34 cellular contexts compared by ENCODE assay signal in genomic region chr9:27496134-27496504, GRCh38. TPM values are rescaled to one million over a fixed set of nuclear protein-coding genes. Genes with fewer than 3 reads are reported as not detected.
DNase-seq lines count a peak whose midpoint lies in the region; ATAC-seq and TF ChIP-seq lines count a peak whose summit lies in the region.
"Had no signal": no experiment of that assay in that cellular context is flagged by ENCODE, and none has a peak within 500 bp of the region (broad histone marks: within the 10 kb centered on the region; RNA-seq: fewer than 3 reads in every experiment).

No MANE protein-coding gene starts in this region.

- TF ChIP-seq CTCF in HEK293 (tag by site-specific recombination; IDR thresholded peaks at IDR 0.05) (no peak), foreskin keratinocyte (conservative IDR thresholded peaks at IDR 0.05) (no peak)

- H4K8ac ChIP-seq in neuronal stem cell (ENCODE audit: low read depth, low read length), result no peak overlapping the region

- no peak overlapping the region for H2BK120ac ChIP-seq in neuronal stem cell (ENCODE audit: low read depth, low read length)

- H3K4ac ChIP-seq in neuronal stem cell (ENCODE audit: low read length), result no peak overlapping the region

- CTCF ChIA-PET in HEK293 (lab: Yijun Ruan, JAX), result no interaction called here

- no peaks in the 10 kb centered on the region for H3K27me3 ChIP-seq in foreskin keratinocyte
- H3K27me3 ChIP-seq in neuron (ENCODE audit: insufficient read depth, low read length), result no peaks in the 10 kb centered on the region
- no peaks in the 10 kb centered on the region for H3K27me3 ChIP-seq in neuronal stem cell (ENCODE audit: control insufficient read depth in 3 of 3, insufficient read depth in 3 of 3, low read depth in 1 of 3, low read length in 3 of 3)
- H3K27me3 ChIP-seq: BLaER1 treated with 17β-estradiol and CSF1 and Interleukin-3, amounts not matched to agents 10 nM and 100 nM; esophagus muscularis mucosa had no signal

- H3K14ac ChIP-seq in neuronal stem cell (ENCODE audit: low read length), result no peak overlapping the region

- no peak overlapping the region for H2BK12ac ChIP-seq in neuronal stem cell (ENCODE audit: low read length)

- WGBS in neuronal stem cell (ENCODE audit: extremely low coverage in 2 of 2, insufficient read length in 2 of 2, insufficient replicate concordance in 1 of 2), 2 donors, result no CpG with 5 or more reads among the region's 3 CpGs

- no peak overlapping the region for H3K9ac ChIP-seq in neuronal stem cell (ENCODE audit: low read depth, low read length, poor library complexity)
- H3K9ac ChIP-seq: BLaER1 treated with 17β-estradiol and CSF1 and Interleukin-3, amounts not matched to agents 10 nM and 100 nM; parathyroid adenoma; SK-N-SH had no signal

- ATAC-seq in foreskin keratinocyte (peak; percentile 25), GM21786 (IDR thresholded peaks at IDR 0.05; ENCODE audit: unreplicated experiment) (no peak), GM21360 (IDR thresholded peaks at IDR 0.05; ENCODE audit: unreplicated experiment) (no peak)
- ATAC-seq: activated T-cell treated with anti-CD3 and anti-CD28 coated beads, Interleukin-2, amount 50 U/mL, for 72 hours; lower lobe of right lung; natural killer cell treated with Interleukin-12 subunit alpha and Interleukin-12 subunit beta and Interleukin-15 and Interleukin-18, amount 100 ng/mL, for 72 hours; stimulated activated memory B cell treated with anti-CD40 and anti-IgM and Interleukin-4, amounts not matched to agents 10 μg/mL and 1 μg/mL and 100 μg/mL, for 72 hours had no signal

- H2AK5ac ChIP-seq in neuronal stem cell (ENCODE audit: low read depth, low read length), result no peak overlapping the region

- H3K23ac ChIP-seq in neuronal stem cell (ENCODE audit: low read depth, low read length, poor library complexity), result no peak overlapping the region

- no peak overlapping the region for H3K18ac ChIP-seq in neuronal stem cell (ENCODE audit: low read length)

- DNase-seq in foreskin keratinocyte (peak; percentile 56 to 77), neuronal stem cell (ENCODE audit: low spot score) (no peak)
- DNase-seq: activated CD4-positive, alpha-beta memory T cell treated with anti-CD3 and anti-CD28 coated beads for 36 hours; activated CD4-positive, alpha-beta T cell treated with anti-CD3 and anti-CD28 coated beads for 1 hour; activated T-cell treated with anti-CD3 and anti-CD28 coated beads, Interleukin-2, amount 50 U/mL, for 72 hours; DMS153; foreskin fibroblast; head of caudate nucleus; IMR-90; lower lobe of right lung; MV-4-11; NCI-H146; NCI-H2107; NCI-H446 treated with DMSO at 0.1 percent for 48 hours; retina; RPMI8226; SK-N-SH; trophoblast cell had no signal

- H4K91ac ChIP-seq in neuronal stem cell (ENCODE audit: low read depth, low read length, poor library complexity), result no peak overlapping the region

- H3K4me3 ChIP-seq in HEK293 (ENCODE audit: low read depth, low read length), result no peak overlapping the region
- H3K4me3 ChIP-seq in neuron (ENCODE audit: low read length), result peak overlapping the region; percentile 55
- H3K4me3 ChIP-seq in neuronal stem cell (ENCODE audit: low read length in 2 of 2), result peak overlapping the region in 1 of 2 donors; percentile 43
- H3K4me3 ChIP-seq: BLaER1 treated with 17β-estradiol and CSF1 and Interleukin-3, amounts not matched to agents 10 nM and 100 nM; esophagus muscularis mucosa; lower lobe of right lung; skin epidermis had no signal

- H3K4me2 ChIP-seq in neuronal stem cell (ENCODE audit: insufficient read depth, low read length, poor library complexity, severe bottlenecking), result no peak overlapping the region
- H3K4me2 ChIP-seq: SK-N-SH had no signal

- H3K79me1 ChIP-seq in neuronal stem cell (ENCODE audit: low read depth, low read length), result no peaks in the 10 kb centered on the region

- no peak overlapping the region for H2BK15ac ChIP-seq in neuronal stem cell (ENCODE audit: low read length)

- POLR2A ChIA-PET in HEK293 (lab: Yijun Ruan, JAX), result no interaction called here

- no peak overlapping the region for H2BK5ac ChIP-seq in neuronal stem cell (ENCODE audit: low read length)

- no peaks in the 10 kb centered on the region for H3K36me3 ChIP-seq in HEK293 (ENCODE audit: control insufficient read depth in 2 of 2, insufficient read depth in 1 of 2, low read length in 2 of 2)
- no peaks in the 10 kb centered on the region for H3K36me3 ChIP-seq in neuron (ENCODE audit: insufficient read depth, low read length)
- peaks cover 0 to 14% of the 10 kb centered on the region in 2 donors for H3K36me3 ChIP-seq in neuronal stem cell (replicated peaks in 1 of 2; ENCODE audit: control insufficient read depth in 2 of 2, insufficient read depth in 2 of 2, low read length in 2 of 2)
- H3K36me3 ChIP-seq: esophagus muscularis mucosa, lower lobe of right lung had no signal

- H2AFZ ChIP-seq in neuron (ENCODE audit: low read depth, low read length) (no peak overlapping the region), neuronal stem cell (ENCODE audit: low read length) (no peak overlapping the region)
- H2AFZ ChIP-seq: parathyroid adenoma had no signal

- H3K27ac ChIP-seq in HEK293 (ENCODE audit: extremely low read depth, low read depth, low read length) (no peak overlapping the region), foreskin keratinocyte (no peak overlapping the region), neuronal stem cell (replicated peaks; ENCODE audit: low read length) (no peak overlapping the region)
- H3K27ac ChIP-seq: BLaER1 treated with 17β-estradiol and CSF1 and Interleukin-3, amounts not matched to agents 10 nM and 100 nM; lower lobe of right lung; parathyroid adenoma had no signal

- no peaks in the 10 kb centered on the region for H3K9me3 ChIP-seq in HEK293 (ENCODE audit: control insufficient read depth, insufficient read depth, low read depth, low read length)
- no peaks in the 10 kb centered on the region for H3K9me3 ChIP-seq in neuron (ENCODE audit: low read length)
- peaks cover 0 to 2% of the 10 kb centered on the region in 2 donors for H3K9me3 ChIP-seq in neuronal stem cell (replicated peaks in 1 of 2; ENCODE audit: control insufficient read depth in 2 of 2, insufficient read depth in 1 of 2, low read depth in 1 of 2, low read length in 2 of 2)
- H3K9me3 ChIP-seq: esophagus muscularis mucosa, lower lobe of right lung, SK-N-SH had no signal

- no peak for TF ChIP-seq EP300 in Ishikawa (IDR thresholded peaks at IDR 0.05; ENCODE audit: borderline replicate concordance)

- H3K4me1 ChIP-seq in HEK293 (ENCODE audit: control insufficient read depth, insufficient read depth, low read length), result peaks cover 11% of the 10 kb centered on the region
- peaks cover 61% of the 10 kb centered on the region for H3K4me1 ChIP-seq in foreskin keratinocyte
- peaks cover 31% of the 10 kb centered on the region for H3K4me1 ChIP-seq in neuron (ENCODE audit: insufficient read depth, low read length)
- peaks cover 9 to 30% of the 10 kb centered on the region in 2 donors for H3K4me1 ChIP-seq in neuronal stem cell (ENCODE audit: control insufficient read depth in 2 of 2, insufficient read depth in 1 of 2, low read depth in 1 of 2, low read length in 2 of 2)
- H3K4me1 ChIP-seq: parathyroid adenoma had no signal

- no peak for TF ChIP-seq RAD21 in Ishikawa (IDR thresholded peaks at IDR 0.05; ENCODE audit: low read depth)

TF ChIP-seq in HEK293, 187 proteins besides CTCF, POLR2A, EP300 and RAD21 (continues in another document):
- TF ChIP-seq ZSCAN18 (tag by site-specific recombination; IDR thresholded peaks at IDR 0.05) (no peak), ZNF324 (tag by site-specific recombination; IDR thresholded peaks at IDR 0.05) (no peak), ZNF433 (tag by site-specific recombination; IDR thresholded peaks at IDR 0.05; ENCODE audit: low read depth) (no peak), ZNF501 (tag by site-specific recombination; IDR thresholded peaks at IDR 0.05) (no peak), ZNF16 (tag by site-specific recombination; IDR thresholded peaks at IDR 0.05; ENCODE audit: low read depth) (no peak), SCRT2 (tag by site-specific recombination; IDR thresholded peaks at IDR 0.05) (peak; percentile 49), ZIC2 (tag by site-specific recombination; IDR thresholded peaks at IDR 0.05) (peak; percentile 70)

TF ChIP-seq in Ishikawa, 13 proteins besides CTCF, POLR2A, EP300 and RAD21:
- no peak for TF ChIP-seq CEBPB (IDR thresholded peaks at IDR 0.05)
- TF ChIP-seq TEAD4 (IDR thresholded peaks at IDR 0.05), result 0 out of 2 replicates have a peak, but pooled peaks have one; percentile 28
- no peak for TF ChIP-seq TAF1 (IDR thresholded peaks at IDR 0.05; ENCODE audit: low read depth)
- TF ChIP-seq USF1 (IDR thresholded peaks at IDR 0.05), result no peak
- no peak for TF ChIP-seq TCF12 (IDR thresholded peaks at IDR 0.05; ENCODE audit: low read depth)
- no peak for TF ChIP-seq CREB1 (IDR thresholded peaks at IDR 0.05; ENCODE audit: low read depth)

RNA-seq across cellular contexts. Expression of gene IFNK, which starts 28.0 kb away (rescaled TPM):
- 55.8 and 72.0 TPM in 2 replicates for total RNA-seq in foreskin keratinocyte
- polyA plus RNA-seq in foreskin keratinocyte, result 46.5 and 57.3 TPM in 2 replicates
- not detected for polyA plus RNA-seq in neuronal stem cell (2013, experiment 1 of 2)
- not detected for polyA plus RNA-seq in neuronal stem cell (2013, experiment 2 of 2)
- total RNA-seq: activated CD4-positive, alpha-beta memory T cell treated with anti-CD3 and anti-CD28 coated beads for 36 hours; activated T-cell treated with anti-CD3 and anti-CD28 coated beads, Interleukin-2, amount 50 U/mL, for 72 hours; astrocyte; esophagus muscularis mucosa; G401; IMR-90; lower lobe of right lung; mucosa of gallbladder; natural killer cell treated with Interleukin-12 subunit alpha and Interleukin-12 subunit beta and Interleukin-15 and Interleukin-18, amount 100 ng/mL, for 72 hours; subcutaneous adipose tissue; T-helper 1 cell treated with Interleukin-12 subunit alpha and Interleukin-12 subunit beta and Interleukin-4 antibody, amounts not matched to agents 30 ng/mL and 1 ng/mL, for 36 hours had no signal
- polyA plus RNA-seq: IMR-90, SK-N-SH had no signal

RNA-seq across cellular contexts. Expression of gene MOB3B, which starts 33.5 kb away (rescaled TPM):
- total RNA-seq in foreskin keratinocyte, result 27.7 and 35.0 TPM in 2 replicates
- 10.6 and 16.8 TPM in 2 replicates for polyA plus RNA-seq in foreskin keratinocyte
- 20.2 TPM for polyA plus RNA-seq in neuronal stem cell (2013, experiment 1 of 2)
- polyA plus RNA-seq in neuronal stem cell (2013, experiment 2 of 2), result 20.9 TPM
- total RNA-seq: G401 had no signal
